In the genomic region with DNA sequence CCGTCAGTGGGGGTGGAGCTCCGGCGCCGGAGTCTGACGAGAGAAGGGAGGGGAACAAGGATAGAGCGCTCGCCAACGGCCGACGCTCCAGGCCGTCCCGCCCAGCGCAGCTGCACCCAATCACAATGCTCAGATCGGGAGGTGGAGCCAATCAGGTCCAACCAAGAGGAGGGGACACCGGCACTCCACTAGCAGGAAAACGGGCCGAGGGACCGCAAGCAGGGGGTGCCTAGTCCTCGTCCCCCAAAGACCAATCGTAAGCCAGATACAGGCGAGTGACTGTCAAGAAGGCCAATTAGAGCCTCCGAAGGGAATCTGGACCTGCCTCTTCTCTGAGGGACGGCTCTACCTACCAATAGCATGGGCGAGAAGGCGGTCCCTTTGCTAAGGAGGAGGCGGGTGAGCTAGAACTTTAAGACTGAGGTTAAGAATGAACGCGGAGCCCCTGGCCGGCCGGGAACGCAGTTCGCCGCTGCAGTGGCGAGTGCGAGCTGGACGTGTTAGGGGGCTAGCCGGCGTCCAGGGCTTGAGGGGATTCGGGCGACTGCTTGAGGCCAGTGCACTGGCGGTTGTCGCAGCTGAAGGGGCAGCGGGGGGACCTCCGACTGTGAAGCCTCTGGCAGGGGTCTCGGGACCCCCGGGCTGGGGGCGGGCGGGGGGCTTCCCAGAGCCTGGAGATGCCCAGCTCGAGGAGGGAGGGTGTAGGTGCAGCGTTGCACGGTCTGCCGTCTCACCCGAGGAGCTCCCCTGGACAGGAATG, we compare ENCODE assay signal across 8 cellular contexts. TPM values are rescaled to one million over a fixed set of nuclear protein-coding genes. Genes with fewer than 3 reads are reported as not detected.
DNase-seq lines count a peak whose midpoint lies in the region; ATAC-seq, FAIRE-seq and TF ChIP-seq lines count a peak whose summit lies in the region.

A gene with protein sequence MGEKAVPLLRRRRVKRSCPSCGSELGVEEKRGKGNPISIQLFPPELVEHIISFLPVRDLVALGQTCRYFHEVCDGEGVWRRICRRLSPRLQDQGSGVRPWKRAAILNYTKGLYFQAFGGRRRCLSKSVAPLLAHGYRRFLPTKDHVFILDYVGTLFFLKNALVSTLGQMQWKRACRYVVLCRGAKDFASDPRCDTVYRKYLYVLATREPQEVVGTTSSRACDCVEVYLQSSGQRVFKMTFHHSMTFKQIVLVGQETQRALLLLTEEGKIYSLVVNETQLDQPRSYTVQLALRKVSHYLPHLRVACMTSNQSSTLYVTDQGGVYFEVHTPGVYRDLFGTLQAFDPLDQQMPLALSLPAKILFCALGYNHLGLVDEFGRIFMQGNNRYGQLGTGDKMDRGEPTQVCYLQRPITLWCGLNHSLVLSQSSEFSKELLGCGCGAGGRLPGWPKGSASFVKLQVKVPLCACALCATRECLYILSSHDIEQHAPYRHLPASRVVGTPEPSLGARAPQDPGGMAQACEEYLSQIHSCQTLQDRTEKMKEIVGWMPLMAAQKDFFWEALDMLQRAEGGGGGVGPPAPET (plus strand): TSS at position 63 of the 760 bp plus-strand sequence. CDS start 298 bp downstream, at position 361.

- H3K27me3 ChIP-seq in adipocyte (replicated peaks; ENCODE audit: control insufficient read depth, insufficient read depth, low read length) (no peaks in the 10 kb centered on the region), cardiac muscle cell (no peaks in the 10 kb centered on the region), pancreas (no peaks in the 10 kb centered on the region), thyroid gland (no peaks in the 10 kb centered on the region)

- ATAC-seq in HG02798 (IDR thresholded peaks at IDR 0.05; ENCODE audit: poor library complexity, unreplicated experiment) (peak; percentile 91), pancreas (peak in 2 of 4 donors; percentile 77 to 91)

- H3K27ac ChIP-seq in cardiac muscle cell (peak within 1 kb of the TSS; percentile 95), pancreas (peak within 1 kb of the TSS; percentile 98 to 100 (median 99)), thyroid gland (peak within 1 kb of the TSS; percentile 97 to 98 (median 98))

- FAIRE-seq in GM12891 (lab: Jason Lieb, UNC) (peak; percentile 100), pancreas (lab: Jason Lieb, UNC) (peak; percentile 98)

- H3K9ac ChIP-seq in adipocyte (ENCODE audit: low read length), result peak within 1 kb of the TSS; percentile 96

- H3K4me1 ChIP-seq in adipocyte (ENCODE audit: control insufficient read depth, insufficient read depth, low read length) (peaks cover 29% of the 10 kb centered on the region), cardiac muscle cell (ENCODE audit: low read depth) (peaks cover 24% of the 10 kb centered on the region), pancreas (peaks cover 19 to 26% (median 24%) of the 10 kb centered on the region in 3 donors), thyroid gland (peaks cover 36 to 37% of the 10 kb centered on the region in 2 donors)

- TF ChIP-seq CTCF in cardiac muscle cell (IDR thresholded peaks at IDR 0.05; ENCODE audit: low read depth, low read length) (no peak), pancreas (IDR thresholded peaks at IDR 0.05) (no peak), thyroid gland (IDR thresholded peaks at IDR 0.05) (no peak)

- H3K9me3 ChIP-seq in adipocyte (ENCODE audit: control insufficient read depth, low read length) (no peaks in the 10 kb centered on the region), cardiac muscle cell (ENCODE audit: low read depth) (no peaks in the 10 kb centered on the region), pancreas (no peaks in the 10 kb centered on the region), thyroid gland (no peaks in the 10 kb centered on the region)

- peaks cover 10% of the 10 kb centered on the region for H3K36me3 ChIP-seq in adipocyte (ENCODE audit: control insufficient read depth, insufficient read depth, low read length, severe bottlenecking)
- peaks cover 3% of the 10 kb centered on the region for H3K36me3 ChIP-seq in cardiac muscle cell
- peaks cover 0 to 7% (median 5%) of the 10 kb centered on the region in 3 donors for H3K36me3 ChIP-seq in pancreas
- H3K36me3 ChIP-seq in thyroid gland, result peaks cover 6% of the 10 kb centered on the region in 2 donors

- 0% methylated on average over 49 to 53 of the region's 53 CpGs for WGBS in pancreas, 2 donors
- 1% methylated on average over 30 to 32 of the region's 53 CpGs for WGBS in thyroid gland, 2 donors

- intact Hi-C loops in pancreas (cut with DNase I) (no loop called here), thyroid gland (cut with DNase I) (no loop called here)

- H3K4me3 ChIP-seq in adipocyte (ENCODE audit: low read length), result peak within 1 kb of the TSS; percentile 93
- H3K4me3 ChIP-seq in cardiac muscle cell, result peak within 1 kb of the TSS; percentile 98
- peak within 1 kb of the TSS; percentile 85 to 100 (median 98) for H3K4me3 ChIP-seq in pancreas
- peak within 1 kb of the TSS; percentile 63 to 96 (median 68) for H3K4me3 ChIP-seq in thyroid gland (replicated peaks in 1 of 3)

- DNase-seq in GM12891 (ENCODE audit: insufficient read length, low spot score) (peak; percentile 100), NCI-H1417 treated with DMSO at 0.1 percent for 48 hours (lab: John Stamatoyannopoulos, UW) (peak; percentile 99), SW 1271 (lab: John Stamatoyannopoulos, UW) (peak; percentile 99), adipocyte (ENCODE audit: low read depth) (peak; percentile 100), cardiac muscle cell (ENCODE audit: low read depth in 1 of 2, low spot score in 1 of 2) (peak; percentile 100), pancreas (peak; percentile 86 to 100 (median 100)), thyroid gland (peak; percentile 100)

- TF ChIP-seq POLR2A in GM12891 (IDR thresholded peaks at IDR 0.05; ENCODE audit: low read depth, low read length), result no peak
- TF ChIP-seq POLR2A in thyroid gland (IDR thresholded peaks at IDR 0.05), result peak in 1 of 2 donors; percentile 56

TF ChIP-seq in GM12891, 5 proteins besides CTCF, POLR2A, EP300 and RAD21:
- TF ChIP-seq TAF1 (IDR thresholded peaks at IDR 0.05; ENCODE audit: low read depth, low read length) (peak; percentile 57; the same call in 1 of the 2 replicates), PAX5 (IDR thresholded peaks at IDR 0.05; ENCODE audit: insufficient read depth, low read length, severe bottlenecking) (no peak)
TF ChIP-seq in GM12891: peak in this region for 1.

RNA-seq across cellular contexts. Expression of the gene that starts here (rescaled TPM):
- polyA plus RNA-seq in GM12891 (2012; ENCODE audit: low read depth, missing spikeins), result 0.45 TPM
- total RNA-seq in cardiac muscle cell (0.78 and 1.9 TPM in 2 replicates), pancreas (under 1 TPM; 0.31 to 0.88 (median 0.63) TPM), thyroid gland (under 1 TPM; 0.13 to 0.88 (median 0.50) TPM)
- polyA plus RNA-seq in cardiac muscle cell (2.3 and 4.1 TPM in 2 replicates), pancreas (1 to 10 TPM; 1.9 to 2.0 TPM)

Comparison
In these comparisons a context has a peak if more than half of its experiments do, and no peak if none do; other contexts are left out.
1. Peak in DNase-seq, H3K4me3 ChIP-seq and H3K27ac ChIP-seq in thyroid gland; RNA of the gene not detected or under 1 TPM.